In genomic region chr21:32310976-32311375, GRCh38 we compare ENCODE assay signal across 12 cellular contexts. TPM values are rescaled to one million over a fixed set of nuclear protein-coding genes. Genes with fewer than 3 reads are reported as not detected.
"Had no signal": no experiment of that assay in that cellular context is flagged by ENCODE, and none has a peak within 500 bp of the region (broad histone marks: within the 10 kb centered on the region; RNA-seq: fewer than 3 reads in every experiment).

No MANE protein-coding gene starts in this region.

RNA-seq across cellular contexts. Expression of gene MRAP, which starts 12.3 kb away (rescaled TPM):
- total RNA-seq: endodermal cell, esophagus mucosa, gastrocnemius medialis, glomerular endothelial cell, lower lobe of right lung, mononuclear cell, natural killer cell, neural crest cell, pulmonary artery endothelial cell, spleen, transverse colon, uterus had no signal
